ENCODE assay signal across 1 cellular context in the genomic region with DNA sequence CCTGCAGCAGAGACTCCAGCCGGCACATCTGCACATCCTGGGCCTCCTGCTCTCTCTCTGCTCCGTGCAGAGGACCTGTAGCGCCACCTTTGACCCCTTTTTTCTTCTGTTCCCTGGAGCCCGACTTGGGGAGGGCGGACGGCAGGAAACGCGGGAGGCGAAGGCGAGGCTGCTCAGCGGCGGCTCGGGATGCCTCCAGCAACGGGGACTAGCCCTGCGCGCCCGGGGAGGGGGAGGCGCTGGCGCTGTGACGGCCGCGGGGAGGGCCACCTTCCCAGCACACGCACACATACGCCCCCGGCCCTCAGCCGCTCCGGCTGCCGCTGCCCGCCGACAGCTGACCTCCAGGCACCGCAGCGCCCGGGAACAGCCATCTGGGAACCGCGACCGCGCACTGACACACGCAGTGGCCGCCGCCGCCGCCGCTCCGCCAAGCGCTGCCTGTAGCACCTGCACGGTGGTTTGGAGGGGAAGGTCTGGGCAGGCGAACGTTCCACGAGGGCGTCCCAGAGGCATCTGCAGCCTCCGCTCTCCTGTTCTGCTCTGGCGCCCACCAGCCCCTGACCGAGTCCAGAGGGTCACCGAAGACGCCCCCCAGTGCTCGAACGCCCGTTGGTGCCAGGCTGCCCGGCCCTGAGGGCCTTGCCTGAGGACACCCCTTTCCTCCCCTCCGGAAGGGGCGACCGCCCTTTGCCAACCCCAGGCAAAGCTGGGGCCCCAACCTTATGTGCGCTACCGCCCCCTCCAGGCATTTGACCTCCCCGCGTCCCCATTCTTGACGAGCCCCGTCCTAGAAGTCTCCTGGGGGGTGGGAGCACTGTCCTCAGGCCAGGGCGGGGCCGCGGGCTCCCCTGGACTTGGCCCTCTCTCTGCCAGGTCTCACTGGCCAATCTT.
TF ChIP-seq lines count a peak whose summit lies in the region.

No MANE protein-coding gene starts in this region.

TF ChIP-seq in HEK293, 187 proteins besides CTCF, POLR2A, EP300 and RAD21 (continued from another document):
- TF ChIP-seq, protein P1, sequence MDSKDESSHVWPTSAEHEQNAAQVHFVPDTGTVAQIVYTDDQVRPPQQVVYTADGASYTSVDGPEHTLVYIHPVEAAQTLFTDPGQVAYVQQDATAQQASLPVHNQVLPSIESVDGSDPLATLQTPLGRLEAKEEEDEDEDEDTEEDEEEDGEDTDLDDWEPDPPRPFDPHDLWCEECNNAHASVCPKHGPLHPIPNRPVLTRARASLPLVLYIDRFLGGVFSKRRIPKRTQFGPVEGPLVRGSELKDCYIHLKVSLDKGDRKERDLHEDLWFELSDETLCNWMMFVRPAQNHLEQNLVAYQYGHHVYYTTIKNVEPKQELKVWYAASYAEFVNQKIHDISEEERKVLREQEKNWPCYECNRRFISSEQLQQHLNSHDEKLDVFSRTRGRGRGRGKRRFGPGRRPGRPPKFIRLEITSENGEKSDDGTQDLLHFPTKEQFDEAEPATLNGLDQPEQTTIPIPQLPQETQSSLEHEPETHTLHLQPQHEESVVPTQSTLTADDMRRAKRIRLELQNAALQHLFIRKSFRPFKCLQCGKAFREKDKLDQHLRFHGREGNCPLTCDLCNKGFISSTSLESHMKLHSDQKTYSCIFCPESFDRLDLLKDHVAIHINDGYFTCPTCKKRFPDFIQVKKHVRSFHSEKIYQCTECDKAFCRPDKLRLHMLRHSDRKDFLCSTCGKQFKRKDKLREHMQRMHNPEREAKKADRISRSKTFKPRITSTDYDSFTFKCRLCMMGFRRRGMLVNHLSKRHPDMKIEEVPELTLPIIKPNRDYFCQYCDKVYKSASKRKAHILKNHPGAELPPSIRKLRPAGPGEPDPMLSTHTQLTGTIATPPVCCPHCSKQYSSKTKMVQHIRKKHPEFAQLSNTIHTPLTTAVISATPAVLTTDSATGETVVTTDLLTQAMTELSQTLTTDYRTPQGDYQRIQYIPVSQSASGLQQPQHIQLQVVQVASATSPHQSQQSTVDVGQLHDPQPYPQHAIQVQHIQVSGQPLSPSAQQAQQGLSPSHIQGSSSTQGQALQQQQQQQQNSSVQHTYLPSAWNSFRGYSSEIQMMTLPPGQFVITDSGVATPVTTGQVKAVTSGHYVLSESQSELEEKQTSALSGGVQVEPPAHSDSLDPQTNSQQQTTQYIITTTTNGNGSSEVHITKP (tag by site-specific recombination; IDR thresholded peaks at IDR 0.05) = no peak
- no peak for TF ChIP-seq ZNF404 (tag by site-specific recombination; IDR thresholded peaks at IDR 0.05)
- no peak for TF ChIP-seq ZNF501 (tag by site-specific recombination; IDR thresholded peaks at IDR 0.05)
- TF ChIP-seq KLF10 (tag by site-specific recombination; IDR thresholded peaks at IDR 0.05) = no peak
- no peak for TF ChIP-seq OSR2 (tag by site-specific recombination; IDR thresholded peaks at IDR 0.05)
- TF ChIP-seq GLI2 (tag by site-specific recombination; IDR thresholded peaks at IDR 0.05; ENCODE audit: borderline replicate concordance, low read depth) = no peak
- TF ChIP-seq MEIS1 (CRISPR knock-in tag; IDR thresholded peaks at IDR 0.05; ENCODE audit: borderline replicate concordance) = no peak
- TF ChIP-seq, protein P2, sequence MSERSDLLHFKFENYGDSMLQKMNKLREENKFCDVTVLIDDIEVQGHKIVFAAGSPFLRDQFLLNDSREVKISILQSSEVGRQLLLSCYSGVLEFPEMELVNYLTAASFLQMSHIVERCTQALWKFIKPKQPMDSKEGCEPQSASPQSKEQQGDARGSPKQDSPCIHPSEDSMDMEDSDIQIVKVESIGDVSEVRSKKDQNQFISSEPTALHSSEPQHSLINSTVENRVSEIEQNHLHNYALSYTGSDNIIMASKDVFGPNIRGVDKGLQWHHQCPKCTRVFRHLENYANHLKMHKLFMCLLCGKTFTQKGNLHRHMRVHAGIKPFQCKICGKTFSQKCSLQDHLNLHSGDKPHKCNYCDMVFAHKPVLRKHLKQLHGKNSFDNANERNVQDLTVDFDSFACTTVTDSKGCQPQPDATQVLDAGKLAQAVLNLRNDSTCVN (tag by site-specific recombination; optimal IDR thresholded peaks at IDR 0.05) = peak; percentile 8
- TF ChIP-seq, protein P3, sequence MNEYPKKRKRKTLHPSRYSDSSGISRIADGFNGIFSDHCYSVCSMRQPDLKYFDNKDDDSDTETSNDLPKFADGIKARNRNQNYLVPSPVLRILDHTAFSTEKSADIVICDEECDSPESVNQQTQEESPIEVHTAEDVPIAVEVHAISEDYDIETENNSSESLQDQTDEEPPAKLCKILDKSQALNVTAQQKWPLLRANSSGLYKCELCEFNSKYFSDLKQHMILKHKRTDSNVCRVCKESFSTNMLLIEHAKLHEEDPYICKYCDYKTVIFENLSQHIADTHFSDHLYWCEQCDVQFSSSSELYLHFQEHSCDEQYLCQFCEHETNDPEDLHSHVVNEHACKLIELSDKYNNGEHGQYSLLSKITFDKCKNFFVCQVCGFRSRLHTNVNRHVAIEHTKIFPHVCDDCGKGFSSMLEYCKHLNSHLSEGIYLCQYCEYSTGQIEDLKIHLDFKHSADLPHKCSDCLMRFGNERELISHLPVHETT (tag by site-specific recombination; IDR thresholded peaks at IDR 0.05) = no peak
